26 cellular contexts compared by ENCODE assay signal in genomic region chr7:26321440-26321839, GRCh38. TPM values are rescaled to one million over a fixed set of nuclear protein-coding genes. Genes with fewer than 3 reads are reported as not detected.
DNase-seq lines count a peak whose midpoint lies in the region; ATAC-seq, FAIRE-seq and TF ChIP-seq lines count a peak whose summit lies in the region.
"Had no signal": no experiment of that assay in that cellular context is flagged by ENCODE, and none has a peak within 500 bp of the region (broad histone marks: within the 10 kb centered on the region; RNA-seq: fewer than 3 reads in every experiment).

No MANE protein-coding gene starts in this region.

- H3K27me3 ChIP-seq in MG63 (no peaks in the 10 kb centered on the region), K562 (ENCODE audit: control insufficient read depth in 2 of 2, insufficient read depth in 2 of 2, low read length in 2 of 2) (no peaks in the 10 kb centered on the region), Karpas-422 (ENCODE audit: low read length) (no peaks in the 10 kb centered on the region)
- H3K27me3 ChIP-seq: ovary, sigmoid colon had no signal

- H2AFZ ChIP-seq in K562 (ENCODE audit: low read depth, low read length) = no peak overlapping the region
- no peak overlapping the region for H2AFZ ChIP-seq in Karpas-422 (ENCODE audit: low read length)

- H3K4me1 Mint-ChIP-seq in osteocyte (ENCODE audit: unreplicated experiment) = no peaks in the 10 kb centered on the region

- in situ Hi-C loops in Caki2 (cut with HindIII; ENCODE audit: low pct_unique_long_range_greater_than_20kb, low sequenced_read_pairs) = no loop called here
- in situ Hi-C loops in K562 (cut with MboI) = no loop called here

- no peak overlapping the region for H3K9ac ChIP-seq in K562 (ENCODE audit: insufficient read depth in 1 of 2, low read depth in 2 of 2, low read length in 2 of 2)
- H3K9ac ChIP-seq in Karpas-422 (ENCODE audit: low read length) = no peak overlapping the region
- H3K9ac ChIP-seq: SK-N-SH had no signal

- H3K27ac Mint-ChIP-seq in osteocyte (ENCODE audit: unreplicated experiment) = no peak overlapping the region
- H3K27ac Mint-ChIP-seq: stimulated activated naive CD8-positive, alpha-beta T cell treated with anti-CD3 and anti-CD28 coated beads, Interleukin-15, Interleukin-2, amounts not matched to agents 100 ng/mL and 50 ng/mL, for 24 hours had no signal

- no peak overlapping the region for H3K4me3 Mint-ChIP-seq in osteocyte (ENCODE audit: unreplicated experiment)
- H3K4me3 Mint-ChIP-seq: CD4-positive, CD25-positive, alpha-beta regulatory T cell; central memory CD8-positive, alpha-beta T cell; stimulated activated naive CD8-positive, alpha-beta T cell treated with anti-CD3 and anti-CD28 coated beads, Interleukin-15, Interleukin-2, amounts not matched to agents 100 ng/mL and 50 ng/mL, for 24 hours had no signal

- CTCF ChIA-PET in K562 (lab: Yijun Ruan, JAX; ENCODE audit: low intra/inter-chr PET ratio) = no interaction called here

- H3K27ac ChIP-seq in K562 (ENCODE audit: extremely low read depth, low read depth, low read length) (no peak overlapping the region), Karpas-422 (ENCODE audit: low read length) (no peak overlapping the region)
- H3K27ac ChIP-seq: ovary, sigmoid colon had no signal

- H3K9me3 Mint-ChIP-seq in osteocyte (ENCODE audit: unreplicated experiment) = no peaks in the 10 kb centered on the region
- H3K9me3 Mint-ChIP-seq: CD4-positive, CD25-positive, alpha-beta regulatory T cell; central memory CD8-positive, alpha-beta T cell; stimulated activated naive CD8-positive, alpha-beta T cell treated with anti-CD3 and anti-CD28 coated beads, Interleukin-15, Interleukin-2, amounts not matched to agents 100 ng/mL and 50 ng/mL, for 24 hours had no signal

- no peak overlapping the region for H3K4me2 ChIP-seq in K562 (ENCODE audit: insufficient read depth, low read length)
- H3K4me2 ChIP-seq in Karpas-422 (ENCODE audit: low read depth, low read length, poor library complexity, severe bottlenecking) = no peak overlapping the region
- H3K4me2 ChIP-seq: SK-N-SH had no signal

- no peaks in the 10 kb centered on the region for H3K36me3 ChIP-seq in MG63
- no peaks in the 10 kb centered on the region for H3K36me3 ChIP-seq in K562 (ENCODE audit: control insufficient read depth, insufficient read depth, low read length)
- H3K36me3 ChIP-seq in Karpas-422 (ENCODE audit: insufficient read depth, low read length) = no peaks in the 10 kb centered on the region
- H3K36me3 ChIP-seq: ovary, sigmoid colon had no signal

- H3K9me3 ChIP-seq in MG63 = no peaks in the 10 kb centered on the region
- H3K9me3 ChIP-seq in K562 (replicated peaks; ENCODE audit: control insufficient read depth, insufficient read depth, low read depth, low read length) = no peaks in the 10 kb centered on the region
- H3K9me3 ChIP-seq in Karpas-422 (ENCODE audit: low read length) = no peaks in the 10 kb centered on the region
- H3K9me3 ChIP-seq: ovary, sigmoid colon, SK-N-SH had no signal

- TF ChIP-seq POLR2A in K562 (conservative IDR thresholded peaks at IDR 0.05) = no peak

- DNase-seq in Caki2 (ENCODE audit: low read depth) (peak; percentile 39), MG63 (peak; percentile 34), K562 (ENCODE audit: extremely low read depth in 1 of 4, low spot score in 3 of 4) (no peak), kidney glomerular epithelial cell (lab: John Stamatoyannopoulos, UW) (peak; percentile 58), medulla oblongata (ENCODE audit: extremely low spot score) (no peak), Karpas-422 (no peak), osteocyte (ENCODE audit: extremely low spot score, unreplicated experiment) (no peak)
- DNase-seq: activated CD4-positive, alpha-beta T cell treated with anti-CD3 and anti-CD28 coated beads for 48 hours; activated CD8-positive, alpha-beta memory T cell treated with anti-CD3 and anti-CD28 coated beads, Interleukin-2, amount 50 U/mL, for 48 hours; activated gamma-delta T cell treated with Interleukin-2 at 50 U/mL for 16 hours; CD4-positive, CD25-positive, alpha-beta regulatory T cell; DMS79; foreskin fibroblast; GOT3; NCI-H1092 treated with DMSO at 0.1 percent for 48 hours; NCI-H2171; NCI-H748 treated with DMSO at 0.1 percent for 48 hours; OCI-M1; ovary; sigmoid colon; SK-N-SH; T1000 had no signal

- no peaks in the 10 kb centered on the region for H3K79me2 ChIP-seq in K562 (ENCODE audit: control insufficient read depth, insufficient read depth, low read length)
- H3K79me2 ChIP-seq in Karpas-422 (ENCODE audit: low read length) = peaks cover 25% of the 10 kb centered on the region

- intact Hi-C loops in K562 (cut with micrococcal nuclease) = no loop called here

- no peak for TF ChIP-seq CTCF in K562 (IDR thresholded peaks at IDR 0.05 in 2 of 3, conservative IDR thresholded peaks at IDR 0.05 in 1 of 3; ENCODE audit: insufficient read depth in 2 of 3, low read depth in 1 of 3, low read length in 3 of 3)
- TF ChIP-seq CTCF in osteocyte (IDR thresholded peaks at IDR 0.05) = no peak

- H4K20me1 ChIP-seq in K562 (replicated peaks; ENCODE audit: control insufficient read depth, insufficient read depth, low read length) = no peaks in the 10 kb centered on the region
- no peaks in the 10 kb centered on the region for H4K20me1 ChIP-seq in Karpas-422 (ENCODE audit: insufficient read depth, low read depth, low read length)

- TF ChIP-seq RAD21 in K562 (CRISPR knock-in tag; conservative IDR thresholded peaks at IDR 0.05 in 1 of 2, IDR thresholded peaks at IDR 0.05 in 1 of 2) = no peak

- POLR2A ChIA-PET in K562 (lab: Yijun Ruan, JAX) = interaction anchor here (0.7 to 1.0 kb wide), 3 partner anchors 25 to 122 kb away, joined by 3 to 4 read pairs (median 3); no protein-coding TSS in a partner anchor

- no peaks in the 10 kb centered on the region for H3K9me1 ChIP-seq in K562 (ENCODE audit: control insufficient read depth, insufficient read depth, low read length)

- peaks cover 7% of the 10 kb centered on the region for H3K27me3 Mint-ChIP-seq in osteocyte (ENCODE audit: unreplicated experiment)
- H3K27me3 Mint-ChIP-seq: CD4-positive, CD25-positive, alpha-beta regulatory T cell; central memory CD8-positive, alpha-beta T cell; stimulated activated naive CD8-positive, alpha-beta T cell treated with anti-CD3 and anti-CD28 coated beads, Interleukin-15, Interleukin-2, amounts not matched to agents 100 ng/mL and 50 ng/mL, for 24 hours had no signal

- FAIRE-seq in K562 (lab: Jason Lieb, UNC) = peak; percentile 52

- H3K4me3 ChIP-seq in MG63 (no peak overlapping the region), K562 (no peak overlapping the region), Karpas-422 (ENCODE audit: low read length) (no peak overlapping the region)
- H3K4me3 ChIP-seq: ovary, sigmoid colon had no signal

- no peak for ATAC-seq in K562
- ATAC-seq in GM21360 (IDR thresholded peaks at IDR 0.05; ENCODE audit: unreplicated experiment) = no peak

- 0% methylated on average over 1 of the region's 1 CpG for WGBS in K562 (ENCODE audit: insufficient coverage, low coverage, missing lambda C conversion rate)

- no peaks in the 10 kb centered on the region for H3K36me3 Mint-ChIP-seq in osteocyte (ENCODE audit: unreplicated experiment)

- H3K9me2 ChIP-seq in Karpas-422 (replicated peaks; ENCODE audit: insufficient read depth, low read length) = no peaks in the 10 kb centered on the region
- H3K9me2 ChIP-seq: SK-N-SH had no signal

- BruUV-seq in K562 (replicated peaks; lab: Mats Ljungman, UMichigan) = no TSS peak

- H3K4me1 ChIP-seq in K562 (replicated peaks in 1 of 2; ENCODE audit: control insufficient read depth in 2 of 2, insufficient read depth in 2 of 2, low read length in 2 of 2) (no peaks in the 10 kb centered on the region), Karpas-422 (ENCODE audit: low read length) (peaks cover 8% of the 10 kb centered on the region; the same call in 1 of the 2 replicates)
- H3K4me1 ChIP-seq: sigmoid colon had no signal

- TF ChIP-seq EP300 in K562 (IDR thresholded peaks at IDR 0.05; ENCODE audit: low read length) = no peak

TF ChIP-seq in K562, 482 proteins besides CTCF, POLR2A, EP300 and RAD21:
- TF ChIP-seq ZNF79 (CRISPR knock-in tag; IDR thresholded peaks at IDR 0.05; ENCODE audit: low read depth) (no peak), BDP1 (IDR thresholded peaks at IDR 0.05; ENCODE audit: insufficient read depth, insufficient read length) (no peak), ZNF175 (CRISPR knock-in tag; IDR thresholded peaks at IDR 0.05; ENCODE audit: low read depth) (no peak)

RNA-seq across cellular contexts. Expression of gene SNX10, which starts 29.8 kb away (rescaled TPM):
- total RNA-seq in Caki2 (2014; rRNA removed; shearing (Covaris generic); ENCODE audit: low replicate concordance) = 17.9 and 24.4 TPM in 2 replicates
- total RNA-seq in MG63 (2014; rRNA removed; shearing (Covaris generic); ENCODE audit: low replicate concordance) = 3.0 and 4.4 TPM in 2 replicates
- 0.83 and 2.2 TPM in 2 replicates for total RNA-seq in K562 (2011; cell fraction: chromatin; rRNA removed; ENCODE audit: low replicate concordance)
- 0.33 and 0.66 TPM in 2 replicates for total RNA-seq in K562 (2011; cell fraction: nucleolus; rRNA removed)
- total RNA-seq in K562 (2011; cell fraction: nucleoplasm; rRNA removed) = 1.5 TPM in 2 replicates
- total RNA-seq in K562 (2014; rRNA removed) (6.2 and 7.9 TPM in 2 replicates), K562 (2014; rRNA removed; fragmentation: Illumina TruSeq; extraction: Trizol) (14.8 and 19.0 TPM in 2 replicates), K562 (2015; rRNA removed; fragmentation: Illumina TruSeq; extraction: Trizol) (13.8 and 16.5 TPM in 2 replicates), K562 (2021) (11.8 and 12.1 TPM in 2 replicates), osteocyte (not detected in 2 replicates)
- polyA plus RNA-seq in K562 (2011; rRNA removed) (9.4 TPM in 2 replicates), K562 (2014; fragmentation: Illumina TruSeq; extraction: Trizol) (9.8 and 11.5 TPM in 2 replicates), K562 (2014; fragmentation: Nextera tagmentation; extraction: Ambion mirVana) (10 to 100 TPM; 10.9 to 12.4 TPM), K562 (2014; rRNA removed) (6.9 and 7.3 TPM in 2 replicates)
- polyA plus RNA-seq in K562 (2011; cell fraction: cytosol; rRNA removed) = 1.3 and 3.9 TPM in 2 replicates
- 1.3 and 3.7 TPM in 2 replicates for polyA plus RNA-seq in K562 (2011; cell fraction: nucleus; rRNA removed)
- 12.4 and 18.8 TPM in 2 replicates for polyA plus RNA-seq in K562 (2012)
- 7.5 and 8.5 TPM in 2 replicates for polyA minus RNA-seq in K562 (2011; rRNA and poly(A)+ RNA removed)
- 2.4 and 2.9 TPM in 2 replicates for polyA minus RNA-seq in K562 (2011; cell fraction: cytosol; rRNA and poly(A)+ RNA removed)
- polyA minus RNA-seq in K562 (2011; cell fraction: nucleus; rRNA and poly(A)+ RNA removed) = 1.1 and 2.6 TPM in 2 replicates
- total RNA-seq in Karpas-422 (2014; rRNA removed; shearing (Covaris generic); ENCODE audit: low replicate concordance) = 4.9 and 24.2 TPM in 2 replicates
- polyA plus RNA-seq: AG04450 had no signal

Comparison
In these comparisons a context has a peak if more than half of its experiments do, and no peak if none do; other contexts are left out.
1. DNase-seq: peak in Caki2 (single experiment), MG63 (single experiment) and kidney glomerular epithelial cell (single experiment); none in K562 (0 of 4), medulla oblongata (single experiment), Karpas-422 (single experiment) and osteocyte (single experiment).